In genomic region chr21:36456714-36457399, GRCh38 we compare ENCODE assay signal across 26 cellular contexts. TPM values are rescaled to one million over a fixed set of nuclear protein-coding genes. Genes with fewer than 3 reads are reported as not detected.
DNase-seq lines count a peak whose midpoint lies in the region; FAIRE-seq and TF ChIP-seq lines count a peak whose summit lies in the region.
"Had no signal": no experiment of that assay in that cellular context is flagged by ENCODE, and none has a peak within 500 bp of the region (broad histone marks: within the 10 kb centered on the region; RNA-seq: fewer than 3 reads in every experiment).

No MANE protein-coding gene starts in this region.

- peaks cover 15% of the 10 kb centered on the region for H3K4me1 Mint-ChIP-seq in progenitor cell of endocrine pancreas (ENCODE audit: low read depth)
- H3K4me1 Mint-ChIP-seq: natural killer cell had no signal

- TF ChIP-seq POLR2A in H54 (IDR thresholded peaks at IDR 0.05; ENCODE audit: low read depth, low read length), result no peak

- H3K36me3 Mint-ChIP-seq in progenitor cell of endocrine pancreas (ENCODE audit: insufficient read depth), result no peaks in the 10 kb centered on the region
- H3K36me3 Mint-ChIP-seq: natural killer cell had no signal

- no peak overlapping the region for H3K4me3 Mint-ChIP-seq in progenitor cell of endocrine pancreas (ENCODE audit: low read depth)
- H3K4me3 Mint-ChIP-seq: activated T-cell treated with anti-CD3 and anti-CD28 coated beads, Interleukin-2, amount 50 U/mL, for 24 hours; H9; natural killer cell; T-helper 2 cell treated with Interferon-gamma antibody and Interleukin-4, amounts not matched to agents 5 μg/mL and 100 μg/mL, for 36 hours had no signal

- DNase-seq in RKO (ENCODE audit: low spot score) (peak; percentile 22), dermis blood vessel endothelial cell (peak; percentile 98), lung microvascular endothelial cell (ENCODE audit: low read depth in 2 of 2) (peak; percentile 84 to 100), progenitor cell of endocrine pancreas (ENCODE audit: low spot score, unreplicated experiment) (no peak), H54 (ENCODE audit: insufficient read length, low spot score) (no peak), cortex of kidney (lab: John Stamatoyannopoulos, UW) (no peak), right atrium auricular region (ENCODE audit: low spot score) (no peak)
- DNase-seq: ACHN; activated CD4-positive, alpha-beta T cell treated with anti-CD3 and anti-CD28 coated beads for 48 hours; activated naive CD4-positive, alpha-beta T cell treated with Interleukin-2 at 50 U/mL for 16 hours; activated T-cell treated with anti-CD3 and anti-CD28 coated beads, Interleukin-2, amount 50 U/mL, for 24 hours; Caco-2; central memory CD4-positive, alpha-beta T cell; effector CD4-positive, alpha-beta T cell; H9; islet precursor cell; Karpas-422; natural killer cell; NCI-H1694; upper lobe of left lung had no signal

- FAIRE-seq in H54 (lab: Jason Lieb, UNC), result no peak

- no peaks in the 10 kb centered on the region for H3K79me2 ChIP-seq in ACC112 (ENCODE audit: control insufficient read depth, insufficient read depth, low read length, unreplicated experiment)

- H3K4me3 ChIP-seq in ACC112 (ENCODE audit: low read depth, low read length), result no peak overlapping the region
- H3K4me3 ChIP-seq in right atrium auricular region, result no peak overlapping the region
- H3K4me3 ChIP-seq: gastroesophageal sphincter, upper lobe of left lung had no signal

- TF ChIP-seq CTCF in progenitor cell of endocrine pancreas (IDR thresholded peaks at IDR 0.05; ENCODE audit: unreplicated experiment) (no peak), right atrium auricular region (IDR thresholded peaks at IDR 0.05) (no peak)

- no peaks in the 10 kb centered on the region for H3K9me3 ChIP-seq in right atrium auricular region
- H3K9me3 ChIP-seq: Caco-2, gastroesophageal sphincter, upper lobe of left lung had no signal

- H3K36me3 ChIP-seq in ACC112 (ENCODE audit: insufficient read depth, low read length) (no peaks in the 10 kb centered on the region), right atrium auricular region (no peaks in the 10 kb centered on the region)
- H3K36me3 ChIP-seq: gastroesophageal sphincter, upper lobe of left lung had no signal

- H3K27ac ChIP-seq in ACC112 (ENCODE audit: low read depth, low read length) (peak overlapping the region; percentile 34; the same call in 1 of the 2 replicates), right atrium auricular region (no peak overlapping the region)
- H3K27ac ChIP-seq: gastroesophageal sphincter, upper lobe of left lung had no signal

- H3K27me3 Mint-ChIP-seq in progenitor cell of endocrine pancreas, result no peaks in the 10 kb centered on the region

- no peak overlapping the region for H3K27ac Mint-ChIP-seq in progenitor cell of endocrine pancreas
- H3K27ac Mint-ChIP-seq: activated T-cell treated with anti-CD3 and anti-CD28 coated beads, Interleukin-2, amount 50 U/mL, for 24 hours; H9; natural killer cell; T-helper 2 cell treated with Interferon-gamma antibody and Interleukin-4, amounts not matched to agents 5 μg/mL and 100 μg/mL, for 36 hours had no signal

- no peaks in the 10 kb centered on the region for H3K9me3 Mint-ChIP-seq in progenitor cell of endocrine pancreas (ENCODE audit: low read depth)
- H3K9me3 Mint-ChIP-seq: activated T-cell treated with anti-CD3 and anti-CD28 coated beads, Interleukin-2, amount 50 U/mL, for 24 hours; H9; natural killer cell; T-helper 2 cell treated with Interferon-gamma antibody and Interleukin-4, amounts not matched to agents 5 μg/mL and 100 μg/mL, for 36 hours had no signal

- H2AFZ ChIP-seq in ACC112 (ENCODE audit: low read length, unreplicated experiment), result no peak overlapping the region

- peaks cover 12% of the 10 kb centered on the region for H3K4me1 ChIP-seq in ACC112 (ENCODE audit: control insufficient read depth, insufficient read depth, low read length, unreplicated experiment)
- no peaks in the 10 kb centered on the region for H3K4me1 ChIP-seq in right atrium auricular region
- H3K4me1 ChIP-seq: Caco-2 had no signal

- H3K27me3 ChIP-seq in ACC112 (ENCODE audit: insufficient read depth, low read length), result no peaks in the 10 kb centered on the region
- no peaks in the 10 kb centered on the region for H3K27me3 ChIP-seq in right atrium auricular region
- H3K27me3 ChIP-seq: upper lobe of left lung had no signal

RNA-seq across cellular contexts. Expression of gene CLDN14, which starts 23.1 kb away (rescaled TPM):
- total RNA-seq in dermis blood vessel endothelial cell, result 0.09 and 0.34 TPM in 2 replicates
- total RNA-seq in lung microvascular endothelial cell, result 0.22 TPM in 1 of 2 replicates, not detected in the other
- total RNA-seq in progenitor cell of endocrine pancreas, result not detected in 2 replicates
- not detected for total RNA-seq in right atrium auricular region
- total RNA-seq: activated CD8-positive, alpha-beta memory T cell treated with anti-CD3 and anti-CD28 coated beads for 36 hours; Caco-2; H9; natural killer cell; osteocyte; subcutaneous adipose tissue had no signal

Comparison
In these comparisons a context has a peak if more than half of its experiments do, and no peak if none do; other contexts are left out.
1. DNase-seq: peak in RKO (single experiment), dermis blood vessel endothelial cell (single experiment) and lung microvascular endothelial cell (2 of 2); none in progenitor cell of endocrine pancreas (single experiment), H54 (single experiment), cortex of kidney (single experiment) and right atrium auricular region (single experiment).